Comparison of ENCODE assay signal across 23 cellular contexts in the genomic region with DNA sequence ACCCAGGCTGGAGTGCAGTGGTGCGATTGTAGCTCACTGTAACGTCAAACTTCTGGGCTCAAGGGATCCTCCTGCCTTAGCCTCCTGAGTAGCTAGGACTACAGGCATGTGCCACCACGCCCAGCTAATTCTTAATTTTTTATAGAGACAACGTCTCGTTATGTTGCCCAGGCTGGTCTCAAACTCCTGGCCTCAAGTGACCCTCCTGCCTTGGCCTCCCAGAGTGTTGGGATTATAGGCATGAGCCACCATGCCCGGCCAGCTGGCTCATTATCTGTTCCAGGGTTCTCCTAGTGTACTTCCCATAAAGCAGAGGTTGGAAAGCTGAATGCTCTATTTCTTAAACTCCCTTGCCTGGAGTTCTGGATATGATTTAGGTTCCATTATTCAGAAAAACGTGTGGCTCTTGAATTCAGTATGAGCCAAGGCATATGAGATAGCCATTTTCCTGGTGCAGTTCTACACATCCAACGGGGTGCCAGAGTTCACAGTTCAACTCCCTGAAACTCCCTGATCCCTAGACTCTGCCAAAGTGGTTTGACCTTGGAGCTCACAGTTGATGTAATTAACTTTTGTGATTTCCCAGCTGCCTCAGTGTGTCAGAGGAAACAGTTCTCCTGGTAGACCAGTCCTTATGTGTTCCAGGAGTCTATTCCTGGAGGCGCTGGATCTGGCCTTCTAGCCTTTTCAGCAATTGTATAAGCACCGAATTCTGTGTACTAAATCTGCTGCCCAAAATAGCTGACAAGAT. TPM values are rescaled to one million over a fixed set of nuclear protein-coding genes. Genes with fewer than 3 reads are reported as not detected.
DNase-seq lines count a peak whose midpoint lies in the region; ATAC-seq, FAIRE-seq and TF ChIP-seq lines count a peak whose summit lies in the region.
"Had no signal": no experiment of that assay in that cellular context is flagged by ENCODE, and none has a peak within 500 bp of the region (broad histone marks: within the 10 kb centered on the region; RNA-seq: fewer than 3 reads in every experiment).

No MANE protein-coding gene starts in this region.

- H3K27me3 ChIP-seq in adrenal gland (no peaks in the 10 kb centered on the region), small intestine (ENCODE audit: control insufficient read depth in 2 of 2, insufficient read depth in 2 of 2, low read length in 2 of 2) (no peaks in the 10 kb centered on the region)

- TF ChIP-seq CTCF in adrenal gland (IDR thresholded peaks at IDR 0.05): no peak
- TF ChIP-seq CTCF in WTC11 (IDR thresholded peaks at IDR 0.05): no peak

- FAIRE-seq in H54 (lab: Jason Lieb, UNC): peak; percentile 15
- no peak for FAIRE-seq in small intestine (lab: Jason Lieb, UNC)
- FAIRE-seq: HTR-8/SVneo, RCC 7860 had no signal

- H3K4me1 Mint-ChIP-seq in WTC11: no peaks in the 10 kb centered on the region
- H3K4me1 Mint-ChIP-seq: neural crest cell had no signal

- H3K36me3 ChIP-seq in adrenal gland (replicated peaks in 1 of 2) (no peaks in the 10 kb centered on the region), small intestine (ENCODE audit: control insufficient read depth in 2 of 2, insufficient read depth in 2 of 2, low read length in 2 of 2) (peaks cover 0 to 2% of the 10 kb centered on the region in 2 donors)

- no peak overlapping the region for H3K4me3 Mint-ChIP-seq in WTC11
- H3K4me3 Mint-ChIP-seq: neural crest cell had no signal

- ATAC-seq in left colon (peak; percentile 84), WTC11 (no peak)
- ATAC-seq: esophagus mucosa had no signal

- H3K36me3 Mint-ChIP-seq in WTC11: no peaks in the 10 kb centered on the region

- POLR2A ChIA-PET in WTC11 (lab: Charles Lee): interaction anchor here (0.5 kb wide), 1 partner anchor 97 kb away, joined by 5 read pairs; no protein-coding TSS in a partner anchor

- H3K9me3 ChIP-seq in adrenal gland (replicated peaks in 1 of 3) (no peaks in the 10 kb centered on the region), small intestine (ENCODE audit: control insufficient read depth, low read depth) (no peaks in the 10 kb centered on the region)

- H3K4me1 ChIP-seq in adrenal gland (replicated peaks in 1 of 2) (peaks cover 6 to 41% of the 10 kb centered on the region in 2 donors), small intestine (ENCODE audit: control insufficient read depth in 2 of 2, insufficient read depth in 1 of 2, low read depth in 1 of 2, low read length in 1 of 2) (peaks cover 0 to 17% of the 10 kb centered on the region in 2 donors)

- H3K27ac Mint-ChIP-seq in WTC11: no peak overlapping the region

- H3K4me3 ChIP-seq in adrenal gland: no peak overlapping the region
- no peak overlapping the region for H3K4me3 ChIP-seq in small intestine (ENCODE audit: low read depth in 1 of 2, low read length in 2 of 2)

- H3K27me3 Mint-ChIP-seq in WTC11 (ENCODE audit: low read depth): no peaks in the 10 kb centered on the region

- H3K9me3 Mint-ChIP-seq in WTC11: no peaks in the 10 kb centered on the region
- H3K9me3 Mint-ChIP-seq: neural crest cell had no signal

- no peak for DNase-seq in H54 (ENCODE audit: insufficient read length, low spot score)
- peak in 4 of 7 donors; percentile 21 to 39 (median 30) for DNase-seq in adrenal gland
- no peak for DNase-seq in left colon
- DNase-seq in small intestine: peak; percentile 89
- no peak for DNase-seq in NCI-H2081 treated with DMSO at 0.1 percent for 48 hours (lab: John Stamatoyannopoulos, UW)
- no peak for DNase-seq in NCI-H1105 treated with DMSO at 0.1 percent for 48 hours (lab: John Stamatoyannopoulos, UW)
- no peak for DNase-seq in WTC11 (ENCODE audit: low spot score)
- no peak for DNase-seq in HuH-7.5 (ENCODE audit: low spot score)
- DNase-seq: AML-193; aorta; dermis blood vessel endothelial cell; DND-41; GOT3; hypothalamus; NCI-H2081; NCI-H69; stimulated activated CD4-positive, alpha-beta T cell treated with anti-CD3 and anti-CD28 coated beads, Interleukin-4, amount 100 ng/mL, for 4 hours; T-helper 2 cell had no signal

- CTCF ChIA-PET in WTC11 (lab: Charles Lee): interaction anchor here (1.1 to 1.3 kb wide), 2 partner anchors 19 to 85 kb away, joined by 3 read pairs; partner anchors contain the start of gene UBAC2

- peak overlapping the region in 1 of 5 donors; percentile 8 for H3K27ac ChIP-seq in adrenal gland
- H3K27ac ChIP-seq in small intestine (ENCODE audit: low read depth in 1 of 2, low read length in 1 of 2): peak overlapping the region; percentile 13 to 58

- TF ChIP-seq POLR2A in H54 (IDR thresholded peaks at IDR 0.05; ENCODE audit: low read depth, low read length): no peak
- TF ChIP-seq POLR2A in adrenal gland (IDR thresholded peaks at IDR 0.05): no peak

- intact Hi-C loops in adrenal gland (cut with DNase I): no loop called here
- intact Hi-C loops in left colon (cut with DNase I, micrococcal nuclease): no loop called here

- 72 to 78% (median 74%) methylated on average over 10 of the region's 10 CpGs for WGBS in adrenal gland, 4 donors
- 51 to 68% (median 67%) methylated on average over 10 of the region's 10 CpGs for WGBS in small intestine, 3 donors

TF ChIP-seq in WTC11, 78 proteins besides CTCF, POLR2A, EP300 and RAD21:
- TF ChIP-seq, protein P1, sequence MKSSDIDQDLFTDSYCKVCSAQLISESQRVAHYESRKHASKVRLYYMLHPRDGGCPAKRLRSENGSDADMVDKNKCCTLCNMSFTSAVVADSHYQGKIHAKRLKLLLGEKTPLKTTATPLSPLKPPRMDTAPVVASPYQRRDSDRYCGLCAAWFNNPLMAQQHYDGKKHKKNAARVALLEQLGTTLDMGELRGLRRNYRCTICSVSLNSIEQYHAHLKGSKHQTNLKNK (CRISPR knock-in tag; IDR thresholded peaks at IDR 0.05): no peak
- TF ChIP-seq, protein P2, sequence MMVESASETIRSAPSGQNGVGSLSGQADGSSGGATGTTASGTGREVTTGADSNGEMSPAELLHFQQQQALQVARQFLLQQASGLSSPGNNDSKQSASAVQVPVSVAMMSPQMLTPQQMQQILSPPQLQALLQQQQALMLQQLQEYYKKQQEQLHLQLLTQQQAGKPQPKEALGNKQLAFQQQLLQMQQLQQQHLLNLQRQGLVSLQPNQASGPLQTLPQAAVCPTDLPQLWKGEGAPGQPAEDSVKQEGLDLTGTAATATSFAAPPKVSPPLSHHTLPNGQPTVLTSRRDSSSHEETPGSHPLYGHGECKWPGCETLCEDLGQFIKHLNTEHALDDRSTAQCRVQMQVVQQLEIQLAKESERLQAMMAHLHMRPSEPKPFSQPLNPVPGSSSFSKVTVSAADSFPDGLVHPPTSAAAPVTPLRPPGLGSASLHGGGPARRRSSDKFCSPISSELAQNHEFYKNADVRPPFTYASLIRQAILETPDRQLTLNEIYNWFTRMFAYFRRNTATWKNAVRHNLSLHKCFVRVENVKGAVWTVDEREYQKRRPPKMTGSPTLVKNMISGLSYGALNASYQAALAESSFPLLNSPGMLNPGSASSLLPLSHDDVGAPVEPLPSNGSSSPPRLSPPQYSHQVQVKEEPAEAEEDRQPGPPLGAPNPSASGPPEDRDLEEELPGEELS (CRISPR knock-in tag; IDR thresholded peaks at IDR 0.05): no peak
- TF ChIP-seq PRRX2 (CRISPR knock-in tag; IDR thresholded peaks at IDR 0.05): no peak
- TF ChIP-seq CREM (CRISPR knock-in tag; IDR thresholded peaks at IDR 0.05): no peak
- TF ChIP-seq ATF1 (CRISPR knock-in tag; IDR thresholded peaks at IDR 0.05): no peak
- no peak for TF ChIP-seq TEAD1 (CRISPR knock-in tag; IDR thresholded peaks at IDR 0.05)
- no peak for TF ChIP-seq FOXK1 (CRISPR knock-in tag; IDR thresholded peaks at IDR 0.05)
- no peak for TF ChIP-seq GTF2I (CRISPR knock-in tag; conservative IDR thresholded peaks at IDR 0.05)

RNA-seq across cellular contexts. Expression of gene GPR183, which starts 21.6 kb away (rescaled TPM):
- total RNA-seq in adrenal gland (10 to 100 TPM in 3 of 8 donors, 1 to 10 TPM in 5; 4.5 to 15.0 (median 9.2) TPM), left colon (1 to 10 TPM; 2.5 to 6.4 TPM), WTC11 (2021) (0.13 to 0.14 TPM in 2 of 3 replicates, not detected in the other)
- polyA plus RNA-seq in adrenal gland (10 to 100 TPM in 1 of 3 donors, 1 to 10 TPM in 2; 4.2 to 12.8 (median 5.5) TPM), small intestine (1 to 10 TPM in 2 of 3 donors, not detected in 1; 2.4 to 5.5 TPM)
- total RNA-seq: neural crest cell had no signal

RNA-seq across cellular contexts. Expression of gene GPR18, which starts 27.4 kb away (rescaled TPM):
- under 1 TPM in 1 of 8 donors, not detected in 7; 0.78 TPM for total RNA-seq in adrenal gland
- polyA plus RNA-seq in adrenal gland: under 1 TPM in 1 of 3 donors, not detected in 2; 0.03 TPM
- total RNA-seq in left colon: under 1 TPM in 1 of 2 donors, not detected in 1; 0.59 TPM
- polyA plus RNA-seq in small intestine: under 1 TPM in 2 of 3 donors, not detected in 1; 0.54 to 0.66 TPM
- 0.09 TPM in 1 of 3 replicates, not detected in the others for total RNA-seq in WTC11 (2021)
- total RNA-seq: dermis blood vessel endothelial cell, esophagus mucosa, M059J, neural crest cell had no signal

Comparison
In these comparisons a context has a peak if more than half of its experiments do, and no peak if none do; other contexts are left out.
1. DNase-seq: peak in adrenal gland (4 of 7) and small intestine (single experiment); none in H54 (single experiment), left colon (0 of 2), NCI-H2081 treated with DMSO at 0.1 percent for 48 hours (single experiment), NCI-H1105 treated with DMSO at 0.1 percent for 48 hours (single experiment), WTC11 (single experiment) and HuH-7.5 (single experiment).